ENCODE assay signal across 8 cellular contexts in the genomic region with DNA sequence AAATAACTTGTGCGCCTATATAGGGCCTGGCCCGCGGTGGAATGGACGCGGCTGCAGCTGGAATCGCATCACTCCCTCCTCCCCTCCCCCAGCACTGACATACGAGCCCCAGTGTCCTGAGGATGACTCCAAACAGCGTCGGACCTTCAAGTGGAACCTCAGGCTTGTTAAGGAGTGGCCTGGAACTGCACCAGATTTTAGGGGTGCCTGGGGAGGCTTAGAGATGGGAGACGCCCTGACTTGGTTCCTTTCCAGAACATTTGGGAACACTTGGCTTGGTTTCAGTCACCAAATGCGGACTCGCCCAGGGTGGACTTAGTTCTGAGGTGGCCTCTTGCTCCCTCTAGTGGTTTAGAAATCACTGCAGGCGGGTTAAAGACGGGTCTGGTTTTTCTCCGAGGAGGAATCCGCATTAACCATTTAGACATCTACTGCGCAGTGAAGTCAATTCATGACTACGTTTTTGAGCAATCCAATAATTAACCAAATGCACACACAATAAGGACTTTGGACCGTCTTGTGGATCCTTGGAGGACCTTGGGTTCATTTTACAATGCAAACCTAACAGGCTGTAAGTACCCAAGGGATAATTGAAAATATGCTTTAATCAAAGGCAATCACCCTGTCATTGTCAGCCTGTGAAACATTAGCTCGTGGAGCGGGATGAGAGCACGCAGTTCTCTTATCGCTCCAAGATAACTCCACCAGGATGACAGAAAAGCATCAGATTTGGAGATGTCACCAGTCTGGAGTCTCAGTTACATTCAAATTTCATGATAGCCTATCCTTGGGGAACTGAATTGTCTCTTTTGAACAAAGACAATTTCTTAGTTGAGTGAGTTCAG. TPM values are rescaled to one million over a fixed set of nuclear protein-coding genes. Genes with fewer than 3 reads are reported as not detected.
A peak's percentile ranks its signal among the peaks of the same experiment; 100 is the strongest.
DNase-seq lines count a peak whose midpoint lies in the region; ATAC-seq and TF ChIP-seq lines count a peak whose summit lies in the region.

No MANE protein-coding gene starts in this region.

- H3K36me3 Mint-ChIP-seq in CD4-positive, CD25-positive, alpha-beta regulatory T cell: no peaks in the 10 kb centered on the region
- H3K36me3 Mint-ChIP-seq in nephron (ENCODE audit: low read depth): no peaks in the 10 kb centered on the region

- peaks cover 5% of the 10 kb centered on the region for H3K27me3 ChIP-seq in CD4-positive, CD25-positive, alpha-beta regulatory T cell (ENCODE audit: control insufficient read depth, insufficient read depth, low read length)
- no peaks in the 10 kb centered on the region for H3K27me3 ChIP-seq in KMS-11 (ENCODE audit: insufficient read depth, low read depth)
- H3K27me3 ChIP-seq in Panc1 (ENCODE audit: control insufficient read depth, insufficient read depth, low read length): no peaks in the 10 kb centered on the region; the same call in 1 of the 2 replicates
- peaks cover 0 to 14% of the 10 kb centered on the region in 2 donors for H3K27me3 ChIP-seq in tibial nerve

- peak overlapping the region; percentile 99 for H2AFZ ChIP-seq in KMS-11 (ENCODE audit: low read depth)

- no peak overlapping the region for H3K27ac Mint-ChIP-seq in CD4-positive, CD25-positive, alpha-beta regulatory T cell
- peak overlapping the region; percentile 77 to 93 (median 89) for H3K27ac Mint-ChIP-seq in nephron

- intact Hi-C loops in Panc1 (cut with micrococcal nuclease; ENCODE audit: unreplicated experiment): loop anchor here (1.0 kb wide), 1 partner anchor 288 kb away; no protein-coding TSS in a partner anchor

- H3K27me3 Mint-ChIP-seq in CD4-positive, CD25-positive, alpha-beta regulatory T cell: peaks cover 29% of the 10 kb centered on the region
- peaks cover 53% of the 10 kb centered on the region for H3K27me3 Mint-ChIP-seq in nephron (ENCODE audit: low read depth)

- H3K9me3 Mint-ChIP-seq in CD4-positive, CD25-positive, alpha-beta regulatory T cell: peaks cover 0 to 3% (median 0%) of the 10 kb centered on the region in 7 donors
- no peaks in the 10 kb centered on the region for H3K9me3 Mint-ChIP-seq in nephron

- peak in 1 of 2 donors; percentile 47 for ATAC-seq in CD4-positive, CD25-positive, alpha-beta regulatory T cell (ENCODE audit: low read depth in 2 of 2)
- ATAC-seq in GM21367 (IDR thresholded peaks at IDR 0.05; ENCODE audit: unreplicated experiment) (peak; percentile 51), Panc1 (peak; percentile 95)

- H4K20me1 ChIP-seq in KMS-11 (ENCODE audit: insufficient read depth): no peaks in the 10 kb centered on the region

- DNase-seq in CD4-positive, CD25-positive, alpha-beta regulatory T cell: peak; percentile 16 to 68 (median 59)
- peak; percentile 80 for DNase-seq in Panc1 (ENCODE audit: low read depth, low spot score)
- DNase-seq in activated gamma-delta T cell treated with anti-CD3 and anti-CD28 coated beads, Interleukin-2, amount 50 U/mL, for 16 hours (ENCODE audit: low read depth): peak; percentile 24
- peak; percentile 96 for DNase-seq in fibroblast of villous mesenchyme (ENCODE audit: low read depth)
- peak; percentile 79 to 92 for DNase-seq in tibial nerve (ENCODE audit: low spot score in 2 of 2)

- H3K4me2 ChIP-seq in KMS-11: peak overlapping the region; percentile 70

- in situ Hi-C loops in Panc1 (cut with HindIII; ENCODE audit: low pct_unique_long_range_greater_than_20kb, low sequenced_read_pairs): no loop called here

- H3K79me2 ChIP-seq in KMS-11 (ENCODE audit: insufficient read depth, low read depth): no peaks in the 10 kb centered on the region

- peak; percentile 95 for TF ChIP-seq CTCF in KMS-11 (conservative IDR thresholded peaks at IDR 0.05; ENCODE audit: low read depth, low read length)
- peak; percentile 82 for TF ChIP-seq CTCF in Panc1 (IDR thresholded peaks at IDR 0.05)
- peak; percentile 93 for TF ChIP-seq CTCF in fibroblast of villous mesenchyme (IDR thresholded peaks at IDR 0.05; ENCODE audit: insufficient read depth, low read depth, low read length)
- peak; percentile 89 to 91 (median 89) for TF ChIP-seq CTCF in nephron (IDR thresholded peaks at IDR 0.05; ENCODE audit: unreplicated experiment in 3 of 3)
- TF ChIP-seq CTCF in tibial nerve (IDR thresholded peaks at IDR 0.05): peak; percentile 79 to 92 (median 88)

- no peak overlapping the region for H3K27ac ChIP-seq in CD4-positive, CD25-positive, alpha-beta regulatory T cell (ENCODE audit: insufficient read depth, low read length, poor library complexity, severe bottlenecking)
- H3K27ac ChIP-seq in KMS-11 (no peak overlapping the region), Panc1 (ENCODE audit: low read length) (no peak overlapping the region), tibial nerve (peak overlapping the region in 1 of 4 donors; percentile 55)

- peak in 1 of 2 donors; percentile 66 for TF ChIP-seq EP300 in tibial nerve (IDR thresholded peaks at IDR 0.05)

- H3K36me3 ChIP-seq in CD4-positive, CD25-positive, alpha-beta regulatory T cell (ENCODE audit: control insufficient read depth, insufficient read depth, low read length): no peaks in the 10 kb centered on the region
- no peaks in the 10 kb centered on the region for H3K36me3 ChIP-seq in KMS-11 (ENCODE audit: insufficient read depth)
- H3K36me3 ChIP-seq in Panc1 (ENCODE audit: control insufficient read depth, insufficient read depth, low read length): no peaks in the 10 kb centered on the region
- H3K36me3 ChIP-seq in tibial nerve: no peaks in the 10 kb centered on the region

- peaks cover 7% of the 10 kb centered on the region for H3K4me1 ChIP-seq in CD4-positive, CD25-positive, alpha-beta regulatory T cell (ENCODE audit: control insufficient read depth, insufficient read depth, low read length, poor library complexity, severe bottlenecking)
- H3K4me1 ChIP-seq in KMS-11 (ENCODE audit: low read depth, poor library complexity, severe bottlenecking) (no peaks in the 10 kb centered on the region), Panc1 (ENCODE audit: control insufficient read depth, insufficient read depth, low read length) (no peaks in the 10 kb centered on the region), tibial nerve (peaks cover 0 to 24% (median 3%) of the 10 kb centered on the region in 4 donors)

- peaks cover 0 to 6% (median 5%) of the 10 kb centered on the region in 4 donors for H3K4me1 Mint-ChIP-seq in CD4-positive, CD25-positive, alpha-beta regulatory T cell
- peaks cover 9% of the 10 kb centered on the region for H3K4me1 Mint-ChIP-seq in nephron

- WGBS in tibial nerve, 2 donors: 1 to 2% methylated on average over 17 to 23 of the region's 23 CpGs

- H3K4me3 Mint-ChIP-seq in CD4-positive, CD25-positive, alpha-beta regulatory T cell: no peak overlapping the region
- H3K4me3 Mint-ChIP-seq in nephron: peak overlapping the region; percentile 75 to 87 (median 79)

- no TSS peak for BruUV-seq in Panc1 (replicated peaks; lab: Mats Ljungman, UMichigan)

- POLR2A ChIA-PET in Panc1 (lab: Charles Lee): no interaction called here

- CTCF ChIA-PET in Panc1 (lab: Charles Lee): no interaction called here

- no peaks in the 10 kb centered on the region for H3K9me3 ChIP-seq in CD4-positive, CD25-positive, alpha-beta regulatory T cell (ENCODE audit: control insufficient read depth in 2 of 2, low read length in 2 of 2)
- H3K9me3 ChIP-seq in Panc1 (ENCODE audit: control insufficient read depth, insufficient read depth, low read depth, low read length) (no peaks in the 10 kb centered on the region), tibial nerve (no peaks in the 10 kb centered on the region)

- H3K4me3 ChIP-seq in CD4-positive, CD25-positive, alpha-beta regulatory T cell (ENCODE audit: low read depth, low read length): no peak overlapping the region
- H3K4me3 ChIP-seq in KMS-11 (IDR thresholded peaks at IDR 0.05; ENCODE audit: insufficient read depth, low read depth, low read length) (peak overlapping the region; percentile 83), Panc1 (ENCODE audit: low read depth in 2 of 2, low read length in 2 of 2) (peak overlapping the region; percentile 41 to 74), fibroblast of villous mesenchyme (ENCODE audit: low read depth, low read length) (peak overlapping the region; percentile 52), tibial nerve (peak overlapping the region; percentile 11 to 47 (median 21))

- TF ChIP-seq POLR2A in tibial nerve (IDR thresholded peaks at IDR 0.05): no peak

- peak overlapping the region; percentile 38; the same call in 1 of the 2 replicates for H3K9ac ChIP-seq in KMS-11

RNA-seq across cellular contexts. Expression of a gene that starts 11.2 kb away (rescaled TPM):
- total RNA-seq in CD4-positive, CD25-positive, alpha-beta regulatory T cell: not detected
- polyA plus RNA-seq in CD4-positive, CD25-positive, alpha-beta regulatory T cell: not detected
- total RNA-seq in Panc1 (2021; ENCODE audit: unreplicated experiment) (0.15 TPM), fibroblast of villous mesenchyme (208 and 295 TPM in 2 replicates), tibial nerve (100 to 1,000 TPM in 1 of 4 donors, 10 to 100 TPM in 3; 80.4 to 103 (median 89.4) TPM)
- not detected for polyA plus RNA-seq in Panc1 (2012; ENCODE audit: insufficient read length)

Comparison
In these comparisons a context has a peak if more than half of its experiments do, and no peak if none do; other contexts are left out.
1. DNase-seq: peak in every context shown above with its lines; median percentile 96 in fibroblast of villous mesenchyme; 86 in tibial nerve; 80 in Panc1; 59 in CD4-positive, CD25-positive, alpha-beta regulatory T cell; 24 in activated gamma-delta T cell treated with anti-CD3 and anti-CD28 coated beads, Interleukin-2, amount 50 U/mL, for 16 hours.
2. H3K27ac Mint-ChIP-seq: peak in nephron (3 of 3); none in CD4-positive, CD25-positive, alpha-beta regulatory T cell (0 of 3).
3. H3K4me3 Mint-ChIP-seq: peak in nephron (3 of 3); none in CD4-positive, CD25-positive, alpha-beta regulatory T cell (0 of 4).
4. RNA of a gene that starts 11.2 kb away (total RNA-seq): 208 to 295 TPM in fibroblast of villous mesenchyme and 80.4 to 103 TPM in tibial nerve; not detected in CD4-positive, CD25-positive, alpha-beta regulatory T cell (single experiment) and 0.15 TPM in Panc1 (single experiment); every median in the first group is over 10 times any median in the second.
5. Peak in every context shown above with its lines, with median percentiles within 50 percentile points of each other: CTCF ChIP-seq.